8 cellular contexts compared by ENCODE assay signal in the genomic region with DNA sequence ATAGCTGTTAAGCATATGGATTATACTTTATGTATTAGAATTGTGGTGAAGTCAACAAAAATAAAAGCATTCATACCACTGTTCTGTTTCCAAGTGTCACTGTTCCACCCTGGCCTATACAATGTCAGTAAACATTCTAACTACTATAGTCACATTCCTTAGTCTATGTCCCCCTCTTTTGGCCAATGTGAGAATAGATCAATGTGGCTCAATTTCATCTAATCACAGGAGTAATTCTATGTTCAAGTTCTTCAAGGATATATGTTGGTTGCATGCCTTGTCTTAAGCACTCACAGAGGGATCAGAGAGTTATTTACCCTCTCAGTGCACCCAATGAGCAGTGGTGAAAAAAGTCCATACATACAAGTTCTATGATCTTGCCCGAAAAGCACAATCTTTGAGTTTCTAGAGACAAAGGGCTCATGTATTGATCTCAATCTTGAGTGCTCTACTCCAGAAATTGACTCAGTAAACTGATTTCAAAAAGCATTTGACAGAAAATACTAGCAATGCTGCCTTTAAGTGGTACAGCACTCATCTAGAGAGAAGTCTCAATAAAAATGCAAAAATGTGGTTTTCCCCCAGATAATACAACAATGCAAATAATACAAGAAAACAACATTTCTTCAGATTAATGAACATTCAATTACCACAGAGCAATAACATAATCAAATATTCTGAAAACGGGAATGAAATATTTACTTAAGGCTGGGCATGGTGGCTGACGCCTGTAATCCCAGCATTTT. TPM values are rescaled to one million over a fixed set of nuclear protein-coding genes. Genes with fewer than 3 reads are reported as not detected.
A peak's percentile ranks its signal among the peaks of the same experiment; 100 is the strongest.
DNase-seq lines count a peak whose midpoint lies in the region; ATAC-seq and TF ChIP-seq lines count a peak whose summit lies in the region.

No MANE protein-coding gene starts in this region.

- ATAC-seq in GM18502 (IDR thresholded peaks at IDR 0.05; ENCODE audit: poor library complexity, unreplicated experiment): peak; percentile 71
- peak; percentile 61 for ATAC-seq in HG02943 (IDR thresholded peaks at IDR 0.05; ENCODE audit: low read depth, unreplicated experiment)
- ATAC-seq in mucosa of descending colon: peak; percentile 66

- H3K27ac ChIP-seq in C4-2B: no peak overlapping the region

- no peak overlapping the region for H3K4me3 Mint-ChIP-seq in chondrocyte (ENCODE audit: unreplicated experiment)

- H3K27me3 Mint-ChIP-seq in chondrocyte (ENCODE audit: low read depth): no peaks in the 10 kb centered on the region

- DNase-seq in NCI-H748 treated with DMSO at 0.1 percent for 48 hours (lab: John Stamatoyannopoulos, UW): peak; percentile 13
- no peak for DNase-seq in chondrocyte (ENCODE audit: low spot score)
- peak in 1 of 3 donors; percentile 21 for DNase-seq in mucosa of descending colon
- no peak for DNase-seq in NCI-H2227 (lab: John Stamatoyannopoulos, UW; ENCODE audit: unreplicated experiment)
- no peak for DNase-seq in posterior vena cava (ENCODE audit: low spot score)

- no peaks in the 10 kb centered on the region for H3K9me3 Mint-ChIP-seq in chondrocyte (ENCODE audit: low read depth)

- H3K27ac Mint-ChIP-seq in chondrocyte (ENCODE audit: unreplicated experiment): no peak overlapping the region

- intact Hi-C loops in mucosa of descending colon (cut with DNase I, micrococcal nuclease) (loop anchor here in 1 of 2 donors (10.0 kb wide), 1 partner anchor 519 kb away; no protein-coding TSS in a partner anchor), posterior vena cava (cut with DNase I) (no loop called here)

- H3K4me1 ChIP-seq in mucosa of descending colon (ENCODE audit: low read depth): no peaks in the 10 kb centered on the region

- H3K36me3 ChIP-seq in mucosa of descending colon (ENCODE audit: low read depth): no peaks in the 10 kb centered on the region

- peak; percentile 73 for TF ChIP-seq CTCF in C4-2B (conservative IDR thresholded peaks at IDR 0.05)
- peak; percentile 87 for TF ChIP-seq CTCF in chondrocyte (IDR thresholded peaks at IDR 0.05)
- no peak for TF ChIP-seq CTCF in mucosa of descending colon (IDR thresholded peaks at IDR 0.05)

- H3K4me1 Mint-ChIP-seq in chondrocyte (ENCODE audit: low read depth): peaks cover 10% of the 10 kb centered on the region

- H3K9me3 ChIP-seq in mucosa of descending colon: no peaks in the 10 kb centered on the region

- H3K36me3 Mint-ChIP-seq in chondrocyte (ENCODE audit: low read depth): peaks cover 2% of the 10 kb centered on the region

- no peak overlapping the region for H3K4me3 ChIP-seq in mucosa of descending colon

RNA-seq across cellular contexts. Expression of a gene that starts 16.5 kb away (rescaled TPM):
- not detected in 3 replicates for total RNA-seq in chondrocyte
- not detected for total RNA-seq in mucosa of descending colon
- total RNA-seq in posterior vena cava: not detected
